Comparison of ENCODE assay signal across 13 cellular contexts in genomic region chr14:105470812-105471771, GRCh38. TPM values are rescaled to one million over a fixed set of nuclear protein-coding genes. Genes with fewer than 3 reads are reported as not detected.
A peak's percentile ranks its signal among the peaks of the same experiment; 100 is the strongest.
DNase-seq lines count a peak whose midpoint lies in the region; ATAC-seq and TF ChIP-seq lines count a peak whose summit lies in the region.
"Had no signal": no experiment of that assay in that cellular context is flagged by ENCODE, and none has a peak within 500 bp of the region (broad histone marks: within the 10 kb centered on the region; RNA-seq: fewer than 3 reads in every experiment).

No MANE protein-coding gene starts in this region.

- H2BK5ac ChIP-seq in H9 (ENCODE audit: insufficient read length, low read length): no peak overlapping the region

- H3K4ac ChIP-seq in H9 (ENCODE audit: low read depth, low read length): no peak overlapping the region

- ATAC-seq in activated naive CD8-positive, alpha-beta T cell treated with anti-CD3 and anti-CD28 coated beads, Interleukin-2, amount 50 U/mL, for 24 hours: no peak
- ATAC-seq: stimulated activated naive CD8-positive, alpha-beta T cell treated with anti-CD3 and anti-CD28 coated beads, Interleukin-15, Interleukin-2, amounts not matched to agents 100 U/mL and 50 U/mL, for 24 hours had no signal

- no peak overlapping the region for H2BK20ac ChIP-seq in H9 (ENCODE audit: low read depth, low read length, poor library complexity, severe bottlenecking)

- H4K8ac ChIP-seq in H9 (replicated peaks; ENCODE audit: insufficient read length, low read depth, low read length): no peak overlapping the region

- no peaks in the 10 kb centered on the region for H3K9me3 ChIP-seq in H9 (ENCODE audit: control insufficient read depth, low read depth, low read length)
- no peaks in the 10 kb centered on the region for H3K9me3 ChIP-seq in MM.1S (replicated peaks; ENCODE audit: insufficient read depth, low read length)

- TF ChIP-seq CTCF in H9 (conservative IDR thresholded peaks at IDR 0.05) (peak; percentile 54), glutamatergic neuron (IDR thresholded peaks at IDR 0.05; ENCODE audit: partially characterized antibody, unreplicated experiment) (peak; percentile 63), MM.1S (IDR thresholded peaks at IDR 0.05; ENCODE audit: low read length) (no peak), GM10248 (IDR thresholded peaks at IDR 0.05; ENCODE audit: control extremely low read depth, extremely low read depth, low read depth, missing control alignments) (no peak)

- H3K9ac ChIP-seq in H9 (ENCODE audit: extremely low read depth, insufficient read length, low read length): no peak overlapping the region
- no peak overlapping the region for H3K9ac ChIP-seq in MM.1S (ENCODE audit: low read length)

- no peaks in the 10 kb centered on the region; the same call in 1 of the 2 replicates for H3K4me1 ChIP-seq in H9 (ENCODE audit: insufficient read depth, low read length)
- H3K4me1 ChIP-seq in MM.1S (ENCODE audit: low read length): no peaks in the 10 kb centered on the region

- H4K5ac ChIP-seq in H9 (ENCODE audit: insufficient read length, low read depth, low read length): no peak overlapping the region

- no peak overlapping the region for H3K18ac ChIP-seq in H9 (ENCODE audit: insufficient read length, low read depth, low read length)

- no peak overlapping the region for H2BK15ac ChIP-seq in H9 (ENCODE audit: low read depth, low read length)

- WGBS in H9 (ENCODE audit: extremely low coverage, insufficient read length, low lambda C conversion rate): no CpG with 5 or more reads among the region's 30 CpGs

- DNase-seq in H9: peak; percentile 71
- peak; percentile 79 for DNase-seq in NCI-H345 treated with DMSO at 0.1 percent for 48 hours (lab: John Stamatoyannopoulos, UW; ENCODE audit: unreplicated experiment)
- peak; percentile 69 for DNase-seq in glutamatergic neuron
- peak; percentile 75 for DNase-seq in retina
- DNase-seq in activated naive CD8-positive, alpha-beta T cell treated with anti-CD3 and anti-CD28 coated beads, Interleukin-2, amount 50 U/mL, for 24 hours: no peak
- DNase-seq in MM.1S: no peak
- DNase-seq in hippocampal formation (lab: John Stamatoyannopoulos, UW): no peak
- no peak for DNase-seq in GM10248 (ENCODE audit: extremely low spot score)
- DNase-seq: activated T-cell treated with anti-CD3 and anti-CD28 coated beads for 4 hours; effector CD4-positive, alpha-beta T cell; islet precursor cell; NCI-H2029 treated with DMSO at 0.1 percent for 48 hours; stimulated activated naive CD8-positive, alpha-beta T cell treated with anti-CD3 and anti-CD28 coated beads, Interleukin-15, Interleukin-2, amounts not matched to agents 100 U/mL and 50 U/mL, for 24 hours had no signal

- H3K4me3 Mint-ChIP-seq in H9 (no peak overlapping the region), glutamatergic neuron (ENCODE audit: unreplicated experiment) (no peak overlapping the region)
- no peak overlapping the region for H3K4me3 Mint-ChIP-seq in activated naive CD8-positive, alpha-beta T cell treated with anti-CD3 and anti-CD28 coated beads, Interleukin-2, amount 50 U/mL, for 24 hours

- no peak overlapping the region for H3K56ac ChIP-seq in H9 (ENCODE audit: insufficient read length, low read depth, low read length)

- H3K4me3 ChIP-seq in MM.1S (ENCODE audit: low read length): no peak overlapping the region

- no peak overlapping the region for H4K91ac ChIP-seq in H9 (ENCODE audit: insufficient read length, low read depth, low read length)

- H3K14ac ChIP-seq in H9 (ENCODE audit: insufficient read depth, low read length): no peak overlapping the region

- H3K27ac ChIP-seq in H9 (ENCODE audit: insufficient read length, low read depth, low read length) (no peak overlapping the region), MM.1S (ENCODE audit: low read length) (no peak overlapping the region)

- CTCF ChIA-PET in GM10248 (lab: Yijun Ruan, JAX): interaction anchor here (0.9 to 4.9 kb wide), 6 partner anchors 11 to 946 kb away, joined by 3 to 35 read pairs (median 5); partner anchors contain the start of gene CRIP1

- no peaks in the 10 kb centered on the region for H3K9me2 ChIP-seq in MM.1S (replicated peaks; ENCODE audit: insufficient read depth, low read length)

- H3K27me3 ChIP-seq in H9 (ENCODE audit: insufficient read depth, low read length): peaks cover 6% of the 10 kb centered on the region; the same call in 1 of the 2 replicates
- peaks cover 12% of the 10 kb centered on the region for H3K27me3 ChIP-seq in MM.1S (replicated peaks; ENCODE audit: insufficient read depth, low read length)

- no peaks in the 10 kb centered on the region for H3F3A ChIP-seq in MM.1S (ENCODE audit: insufficient read depth, low read length)

- H4K20me1 ChIP-seq in H9 (ENCODE audit: control insufficient read depth, insufficient read depth, insufficient read length): no peaks in the 10 kb centered on the region
- no peaks in the 10 kb centered on the region for H4K20me1 ChIP-seq in MM.1S (ENCODE audit: insufficient read depth, low read length)

- H3K4me1 Mint-ChIP-seq in H9: peaks cover 0 to 9% of the 10 kb centered on the region in 2 experiments; a peak in 1 of 4 replicates
- H3K4me1 Mint-ChIP-seq in glutamatergic neuron (ENCODE audit: low read depth, unreplicated experiment): no peaks in the 10 kb centered on the region
- peaks cover 3% of the 10 kb centered on the region for H3K4me1 Mint-ChIP-seq in activated naive CD8-positive, alpha-beta T cell treated with anti-CD3 and anti-CD28 coated beads, Interleukin-2, amount 50 U/mL, for 24 hours

- no peak overlapping the region for H2BK120ac ChIP-seq in H9 (ENCODE audit: low read depth, low read length, poor library complexity, severe bottlenecking)

- H3K79me2 ChIP-seq in H9 (ENCODE audit: insufficient read depth, low read length) (no peaks in the 10 kb centered on the region), MM.1S (ENCODE audit: low read length) (no peaks in the 10 kb centered on the region)

- no peak overlapping the region for H3K27ac Mint-ChIP-seq in H9
- no peak overlapping the region for H3K27ac Mint-ChIP-seq in glutamatergic neuron (ENCODE audit: unreplicated experiment)
- H3K27ac Mint-ChIP-seq in activated naive CD8-positive, alpha-beta T cell treated with anti-CD3 and anti-CD28 coated beads, Interleukin-2, amount 50 U/mL, for 24 hours: no peak overlapping the region

- no peak overlapping the region for H3T11ph ChIP-seq in H9 (ENCODE audit: low read length)

- H3K4me2 ChIP-seq in H9 (ENCODE audit: insufficient read depth, insufficient read length, low read length) (no peak overlapping the region), MM.1S (ENCODE audit: low read depth, low read length) (no peak overlapping the region)

- H3K9me3 Mint-ChIP-seq in H9: no peaks in the 10 kb centered on the region
- peaks cover 2% of the 10 kb centered on the region for H3K9me3 Mint-ChIP-seq in glutamatergic neuron (ENCODE audit: unreplicated experiment)
- no peaks in the 10 kb centered on the region for H3K9me3 Mint-ChIP-seq in activated naive CD8-positive, alpha-beta T cell treated with anti-CD3 and anti-CD28 coated beads, Interleukin-2, amount 50 U/mL, for 24 hours

- H3K79me1 ChIP-seq in H9 (ENCODE audit: insufficient read depth, low read depth, low read length, poor library complexity, severe bottlenecking): no peaks in the 10 kb centered on the region

- H3K27me3 Mint-ChIP-seq in H9 (ENCODE audit: low read depth): peaks cover 10% of the 10 kb centered on the region
- peaks cover 2% of the 10 kb centered on the region for H3K27me3 Mint-ChIP-seq in glutamatergic neuron (ENCODE audit: unreplicated experiment)
- H3K27me3 Mint-ChIP-seq in activated naive CD8-positive, alpha-beta T cell treated with anti-CD3 and anti-CD28 coated beads, Interleukin-2, amount 50 U/mL, for 24 hours: peaks cover 2% of the 10 kb centered on the region

- H3K36me3 Mint-ChIP-seq in H9 (ENCODE audit: insufficient read depth in 1 of 3, low read depth in 3 of 3) (peaks cover 0 to 5% (median 0%) of the 10 kb centered on the region in 3 experiments; a peak in 2 of 7 replicates), glutamatergic neuron (ENCODE audit: unreplicated experiment) (no peaks in the 10 kb centered on the region)
- H3K36me3 Mint-ChIP-seq in activated naive CD8-positive, alpha-beta T cell treated with anti-CD3 and anti-CD28 coated beads, Interleukin-2, amount 50 U/mL, for 24 hours (ENCODE audit: low read depth): no peaks in the 10 kb centered on the region

- no peak overlapping the region for H2BK12ac ChIP-seq in H9 (ENCODE audit: insufficient read length, low read depth, low read length)

- POLR2A ChIA-PET in GM10248 (lab: Yijun Ruan, JAX): no interaction called here

- no peak overlapping the region for H2AK5ac ChIP-seq in H9 (ENCODE audit: insufficient read length, low read length)

- H3K23ac ChIP-seq in H9 (ENCODE audit: insufficient read length, low read depth, low read length): no peak overlapping the region

- H3K36me3 ChIP-seq in MM.1S (replicated peaks; ENCODE audit: insufficient read depth, low read length): no peaks in the 10 kb centered on the region

- H2AFZ ChIP-seq in H9 (ENCODE audit: low read length) (no peak overlapping the region), MM.1S (ENCODE audit: low read length) (no peak overlapping the region)

- H3K23me2 ChIP-seq in H9 (ENCODE audit: insufficient read length, low read depth, low read length, poor library complexity, severe bottlenecking): peaks cover 8% of the 10 kb centered on the region

RNA-seq across cellular contexts. Expression of gene CRIP2, which starts 3.5 kb away (rescaled TPM):
- total RNA-seq in H9 (2021): 5.7 and 7.2 TPM in 2 replicates
- 78.5 TPM for total RNA-seq in glutamatergic neuron (ENCODE audit: unreplicated experiment)

RNA-seq across cellular contexts. Expression of gene CRIP1, which starts 15.6 kb away (rescaled TPM):
- total RNA-seq in H9 (2021) (6.9 and 8.8 TPM in 2 replicates), glutamatergic neuron (ENCODE audit: unreplicated experiment) (49.3 TPM)

RNA-seq across cellular contexts. Expression of gene TEDC1, which starts 20.0 kb away (rescaled TPM):
- total RNA-seq in H9 (2021) (26.2 TPM in 2 replicates), glutamatergic neuron (ENCODE audit: unreplicated experiment) (13.8 TPM)

RNA-seq across cellular contexts. Expression of gene MTA1, which starts 51.5 kb away (rescaled TPM):
- total RNA-seq in H9 (2021): 222 and 230 TPM in 2 replicates
- total RNA-seq in glutamatergic neuron (ENCODE audit: unreplicated experiment): 261 TPM

RNA-seq across cellular contexts. Expression of gene TMEM121, which starts 55.3 kb away (rescaled TPM):
- 1.0 and 2.6 TPM in 2 replicates for total RNA-seq in H9 (2021)
- total RNA-seq in glutamatergic neuron (ENCODE audit: unreplicated experiment): 2.7 TPM

Comparison
In these comparisons a context has a peak if more than half of its experiments do, and no peak if none do; other contexts are left out.
1. DNase-seq: peak in H9 (single experiment), NCI-H345 treated with DMSO at 0.1 percent for 48 hours (single experiment), glutamatergic neuron (single experiment) and retina (single experiment); none in activated naive CD8-positive, alpha-beta T cell treated with anti-CD3 and anti-CD28 coated beads, Interleukin-2, amount 50 U/mL, for 24 hours (single experiment), MM.1S (single experiment), hippocampal formation (0 of 2) and GM10248 (single experiment).
2. CTCF ChIP-seq: peak in H9 (single experiment) and glutamatergic neuron (single experiment); none in MM.1S (single experiment) and GM10248 (single experiment).